1 cellular context compared by ENCODE assay signal in the genomic region with DNA sequence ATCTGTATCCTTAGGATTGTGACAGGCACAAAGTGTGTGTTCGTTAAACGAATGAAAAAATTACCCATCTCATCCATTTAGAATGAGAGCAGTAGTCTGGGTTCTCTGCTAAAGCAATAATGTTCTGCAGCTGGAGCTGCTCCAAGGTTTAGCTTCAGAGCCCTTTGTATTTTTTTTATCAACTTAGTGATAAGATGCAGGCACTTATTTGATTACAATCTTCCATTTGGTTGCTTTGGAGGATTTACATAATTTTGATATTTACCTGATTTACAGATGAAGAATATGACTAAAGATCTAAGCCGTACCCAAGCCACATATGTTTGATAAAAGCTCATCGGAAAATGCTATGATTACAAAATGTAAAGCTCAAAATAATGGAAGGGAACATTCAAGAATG.
TF ChIP-seq lines count a peak whose summit lies in the region.

No MANE protein-coding gene starts in this region.

TF ChIP-seq in WTC11, 78 proteins besides CTCF, POLR2A, EP300 and RAD21:
- TF ChIP-seq E2F1 (CRISPR knock-in tag; IDR thresholded peaks at IDR 0.05) (no peak), HMGA2 (CRISPR knock-in tag; IDR thresholded peaks at IDR 0.05) (no peak), OVOL2 (CRISPR knock-in tag; IDR thresholded peaks at IDR 0.05; ENCODE audit: borderline replicate concordance) (no peak), ZNF423 (CRISPR knock-in tag; IDR thresholded peaks at IDR 0.05) (no peak), CBFB (CRISPR knock-in tag; IDR thresholded peaks at IDR 0.05; ENCODE audit: low read depth) (no peak), STAT6 (CRISPR knock-in tag; conservative IDR thresholded peaks at IDR 0.05; ENCODE audit: low read depth) (no peak), ZNF263 (CRISPR knock-in tag; IDR thresholded peaks at IDR 0.05; ENCODE audit: low read depth) (no peak), ATF1 (CRISPR knock-in tag; IDR thresholded peaks at IDR 0.05) (no peak), ZNF219 (CRISPR knock-in tag; IDR thresholded peaks at IDR 0.05; ENCODE audit: borderline replicate concordance) (no peak), ZNF671 (CRISPR knock-in tag; IDR thresholded peaks at IDR 0.05) (no peak)
- TF ChIP-seq, protein P1, sequence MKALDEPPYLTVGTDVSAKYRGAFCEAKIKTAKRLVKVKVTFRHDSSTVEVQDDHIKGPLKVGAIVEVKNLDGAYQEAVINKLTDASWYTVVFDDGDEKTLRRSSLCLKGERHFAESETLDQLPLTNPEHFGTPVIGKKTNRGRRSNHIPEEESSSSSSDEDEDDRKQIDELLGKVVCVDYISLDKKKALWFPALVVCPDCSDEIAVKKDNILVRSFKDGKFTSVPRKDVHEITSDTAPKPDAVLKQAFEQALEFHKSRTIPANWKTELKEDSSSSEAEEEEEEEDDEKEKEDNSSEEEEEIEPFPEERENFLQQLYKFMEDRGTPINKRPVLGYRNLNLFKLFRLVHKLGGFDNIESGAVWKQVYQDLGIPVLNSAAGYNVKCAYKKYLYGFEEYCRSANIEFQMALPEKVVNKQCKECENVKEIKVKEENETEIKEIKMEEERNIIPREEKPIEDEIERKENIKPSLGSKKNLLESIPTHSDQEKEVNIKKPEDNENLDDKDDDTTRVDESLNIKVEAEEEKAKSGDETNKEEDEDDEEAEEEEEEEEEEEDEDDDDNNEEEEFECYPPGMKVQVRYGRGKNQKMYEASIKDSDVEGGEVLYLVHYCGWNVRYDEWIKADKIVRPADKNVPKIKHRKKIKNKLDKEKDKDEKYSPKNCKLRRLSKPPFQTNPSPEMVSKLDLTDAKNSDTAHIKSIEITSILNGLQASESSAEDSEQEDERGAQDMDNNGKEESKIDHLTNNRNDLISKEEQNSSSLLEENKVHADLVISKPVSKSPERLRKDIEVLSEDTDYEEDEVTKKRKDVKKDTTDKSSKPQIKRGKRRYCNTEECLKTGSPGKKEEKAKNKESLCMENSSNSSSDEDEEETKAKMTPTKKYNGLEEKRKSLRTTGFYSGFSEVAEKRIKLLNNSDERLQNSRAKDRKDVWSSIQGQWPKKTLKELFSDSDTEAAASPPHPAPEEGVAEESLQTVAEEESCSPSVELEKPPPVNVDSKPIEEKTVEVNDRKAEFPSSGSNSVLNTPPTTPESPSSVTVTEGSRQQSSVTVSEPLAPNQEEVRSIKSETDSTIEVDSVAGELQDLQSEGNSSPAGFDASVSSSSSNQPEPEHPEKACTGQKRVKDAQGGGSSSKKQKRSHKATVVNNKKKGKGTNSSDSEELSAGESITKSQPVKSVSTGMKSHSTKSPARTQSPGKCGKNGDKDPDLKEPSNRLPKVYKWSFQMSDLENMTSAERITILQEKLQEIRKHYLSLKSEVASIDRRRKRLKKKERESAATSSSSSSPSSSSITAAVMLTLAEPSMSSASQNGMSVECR (CRISPR knock-in tag; IDR thresholded peaks at IDR 0.05; ENCODE audit: borderline replicate concordance), result no peak
- TF ChIP-seq, protein P2, sequence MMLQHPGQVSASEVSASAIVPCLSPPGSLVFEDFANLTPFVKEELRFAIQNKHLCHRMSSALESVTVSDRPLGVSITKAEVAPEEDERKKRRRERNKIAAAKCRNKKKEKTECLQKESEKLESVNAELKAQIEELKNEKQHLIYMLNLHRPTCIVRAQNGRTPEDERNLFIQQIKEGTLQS (CRISPR knock-in tag; conservative IDR thresholded peaks at IDR 0.05), result no peak
TF ChIP-seq in WTC11: peak in this region for 0.
